ENCODE assay signal across 19 cellular contexts in genomic region chr1:22557341-22557950, GRCh38. TPM values are rescaled to one million over a fixed set of nuclear protein-coding genes. Genes with fewer than 3 reads are reported as not detected.
DNase-seq lines count a peak whose midpoint lies in the region; ATAC-seq lines count a peak whose summit lies in the region.
"Had no signal": no experiment of that assay in that cellular context is flagged by ENCODE, and none has a peak within 500 bp of the region (broad histone marks: within the 10 kb centered on the region; RNA-seq: fewer than 3 reads in every experiment).

No MANE protein-coding gene starts in this region.

- no peak overlapping the region for H3K27ac Mint-ChIP-seq in activated naive CD4-positive, alpha-beta T cell treated with anti-CD3 and anti-CD28 coated beads, Interleukin-2, amount 50 U/mL, for 72 hours
- H3K27ac Mint-ChIP-seq: CD4-positive, CD25-positive, alpha-beta regulatory T cell; HFFc6 had no signal

- H3K36me3 Mint-ChIP-seq in activated naive CD4-positive, alpha-beta T cell treated with anti-CD3 and anti-CD28 coated beads, Interleukin-2, amount 50 U/mL, for 72 hours: no peaks in the 10 kb centered on the region
- H3K36me3 Mint-ChIP-seq: CD4-positive, CD25-positive, alpha-beta regulatory T cell; naive B cell had no signal

- no peak for ATAC-seq in activated naive CD4-positive, alpha-beta T cell treated with anti-CD3 and anti-CD28 coated beads, Interleukin-2, amount 50 U/mL, for 72 hours
- no peak for ATAC-seq in HG02763 (IDR thresholded peaks at IDR 0.05; ENCODE audit: unreplicated experiment)
- ATAC-seq: GM12878, left ventricle myocardium superior had no signal

- DNase-seq in NCI-H1105 (lab: John Stamatoyannopoulos, UW) (peak; percentile 83), NCI-H345 treated with DMSO at 0.1 percent for 48 hours (lab: John Stamatoyannopoulos, UW; ENCODE audit: unreplicated experiment) (peak; percentile 8), epidermal melanocyte (ENCODE audit: insufficient read length, low spot score) (peak; percentile 81), renal cortical epithelial cell (ENCODE audit: low read depth) (peak; percentile 76), UCSD-AML1 (lab: John Stamatoyannopoulos, UW; ENCODE audit: unreplicated experiment) (no peak)
- no peak for DNase-seq in activated naive CD4-positive, alpha-beta T cell treated with anti-CD3 and anti-CD28 coated beads, Interleukin-2, amount 50 U/mL, for 72 hours (ENCODE audit: low spot score in 2 of 2)
- DNase-seq: activated CD8-positive, alpha-beta memory T cell treated with anti-CD3 and anti-CD28 coated beads for 24 hours; CD4-positive, CD25-positive, alpha-beta regulatory T cell; EL; HFFc6; left ventricle myocardium superior; naive B cell; NCI-H226; PC-9; SW 1271 had no signal

- H3K9me3 Mint-ChIP-seq in activated naive CD4-positive, alpha-beta T cell treated with anti-CD3 and anti-CD28 coated beads, Interleukin-2, amount 50 U/mL, for 72 hours: no peaks in the 10 kb centered on the region
- H3K9me3 Mint-ChIP-seq: HFFc6, naive B cell had no signal

RNA-seq across cellular contexts. Expression of gene EPHA8, which starts 5.8 kb away (rescaled TPM):
- not detected in 2 replicates for total RNA-seq in renal cortical epithelial cell
- not detected for total RNA-seq in activated naive CD4-positive, alpha-beta T cell treated with anti-CD3 and anti-CD28 coated beads, Interleukin-2, amount 50 U/mL, for 72 hours
- total RNA-seq: CD4-positive, CD25-positive, alpha-beta regulatory T cell; GM12878; HFFc6; left ventricle myocardium superior; LHCN-M2; PC-9; right atrium auricular region had no signal

Comparison
In these comparisons a context has a peak if more than half of its experiments do, and no peak if none do; other contexts are left out.
1. DNase-seq: peak in NCI-H1105 (single experiment), NCI-H345 treated with DMSO at 0.1 percent for 48 hours (single experiment), epidermal melanocyte (single experiment) and renal cortical epithelial cell (single experiment); none in activated naive CD4-positive, alpha-beta T cell treated with anti-CD3 and anti-CD28 coated beads, Interleukin-2, amount 50 U/mL, for 72 hours (0 of 2) and UCSD-AML1 (single experiment).